Comparison of ENCODE assay signal across 9 cellular contexts in genomic region chr19:39400997-39401548, GRCh38. TPM values are rescaled to one million over a fixed set of nuclear protein-coding genes. Genes with fewer than 3 reads are reported as not detected.
DNase-seq lines count a peak whose midpoint lies in the region; ATAC-seq and TF ChIP-seq lines count a peak whose summit lies in the region.
"Had no signal": no experiment of that assay in that cellular context is flagged by ENCODE, and none has a peak within 500 bp of the region (broad histone marks: within the 10 kb centered on the region; RNA-seq: fewer than 3 reads in every experiment).

No MANE protein-coding gene starts in this region.

- DNase-seq in T-cell (no peak), glutamatergic neuron (no peak), NCI-H526 treated with DMSO at 0.1 percent for 48 hours (lab: John Stamatoyannopoulos, UW) (no peak), GM10266 (ENCODE audit: extremely low spot score) (no peak)
- DNase-seq in stimulated activated naive B cell treated with anti-CD40 and anti-IgM and Interleukin-4, amounts not matched to agents 10 μg/mL and 1 μg/mL and 100 μg/mL, for 72 hours: no peak
- no peak for DNase-seq in stimulated activated CD4-positive, alpha-beta T cell treated with anti-CD3 and anti-CD28 coated beads, Interleukin-12 subunit alpha, Interleukin-12 subunit beta, amount 100 ng/mL, for 4 hours
- DNase-seq: SHP77 had no signal

- ATAC-seq in GM21423 (IDR thresholded peaks at IDR 0.05; ENCODE audit: unreplicated experiment) (peak; percentile 9), T-cell (replicated peaks in 1 of 4) (peak; percentile 0 to 5 (median 3)), HG03342 (IDR thresholded peaks at IDR 0.05; ENCODE audit: unreplicated experiment) (no peak)
- peak; percentile 25 to 29 for ATAC-seq in stimulated activated naive B cell treated with anti-CD40 and anti-IgM and Interleukin-4, amounts not matched to agents 10 μg/mL and 1 μg/mL and 100 μg/mL, for 72 hours (replicated peaks)

- H3K4me3 Mint-ChIP-seq in T-cell (peak overlapping the region; percentile 73 to 97 (median 83)), glutamatergic neuron (ENCODE audit: unreplicated experiment) (peak overlapping the region; percentile 81)
- peak overlapping the region; percentile 67 to 96 for H3K4me3 Mint-ChIP-seq in stimulated activated naive B cell treated with anti-CD40 and anti-IgM and Interleukin-4, amounts not matched to agents 10 μg/mL and 1 μg/mL and 100 μg/mL, for 72 hours

- no peak for TF ChIP-seq CTCF in glutamatergic neuron (IDR thresholded peaks at IDR 0.05; ENCODE audit: partially characterized antibody, unreplicated experiment)
- no peak for TF ChIP-seq CTCF in GM10266 (IDR thresholded peaks at IDR 0.05; ENCODE audit: control insufficient read depth, insufficient read depth, low read depth, missing control alignments)

- peak overlapping the region; percentile 91 to 95 for H3K27ac Mint-ChIP-seq in T-cell
- H3K27ac Mint-ChIP-seq in glutamatergic neuron (ENCODE audit: unreplicated experiment): peak overlapping the region; percentile 74
- peak overlapping the region; percentile 100 for H3K27ac Mint-ChIP-seq in stimulated activated naive B cell treated with anti-CD40 and anti-IgM and Interleukin-4, amounts not matched to agents 10 μg/mL and 1 μg/mL and 100 μg/mL, for 72 hours

- H3K36me3 Mint-ChIP-seq in T-cell (peaks cover 8% of the 10 kb centered on the region), glutamatergic neuron (ENCODE audit: unreplicated experiment) (no peaks in the 10 kb centered on the region)
- peaks cover 16 to 20% of the 10 kb centered on the region in 2 donors for H3K36me3 Mint-ChIP-seq in stimulated activated naive B cell treated with anti-CD40 and anti-IgM and Interleukin-4, amounts not matched to agents 10 μg/mL and 1 μg/mL and 100 μg/mL, for 72 hours

- H3K4me1 Mint-ChIP-seq in T-cell: peaks cover 66 to 75% (median 73%) of the 10 kb centered on the region in 3 donors
- H3K4me1 Mint-ChIP-seq in glutamatergic neuron (ENCODE audit: low read depth, unreplicated experiment): peaks cover 18% of the 10 kb centered on the region
- H3K4me1 Mint-ChIP-seq in stimulated activated naive B cell treated with anti-CD40 and anti-IgM and Interleukin-4, amounts not matched to agents 10 μg/mL and 1 μg/mL and 100 μg/mL, for 72 hours: peaks cover 63 to 92% of the 10 kb centered on the region in 2 donors

- no peaks in the 10 kb centered on the region for H3K9me3 Mint-ChIP-seq in T-cell
- peaks cover 19% of the 10 kb centered on the region for H3K9me3 Mint-ChIP-seq in glutamatergic neuron (ENCODE audit: unreplicated experiment)
- peaks cover 0 to 4% of the 10 kb centered on the region in 2 donors for H3K9me3 Mint-ChIP-seq in stimulated activated naive B cell treated with anti-CD40 and anti-IgM and Interleukin-4, amounts not matched to agents 10 μg/mL and 1 μg/mL and 100 μg/mL, for 72 hours

- H3K27me3 Mint-ChIP-seq in T-cell: no peaks in the 10 kb centered on the region
- H3K27me3 Mint-ChIP-seq in glutamatergic neuron (ENCODE audit: unreplicated experiment): peaks cover 13% of the 10 kb centered on the region
- no peaks in the 10 kb centered on the region for H3K27me3 Mint-ChIP-seq in stimulated activated naive B cell treated with anti-CD40 and anti-IgM and Interleukin-4, amounts not matched to agents 10 μg/mL and 1 μg/mL and 100 μg/mL, for 72 hours

- CTCF ChIA-PET in T-cell (lab: Charles Lee): interaction anchor here in 1 of 2 donors (0.6 to 2.0 kb wide), 6 partner anchors 9 to 1862 kb away, joined by 3 to 29 read pairs (median 4); partner anchors contain the start of genes MED29, PAF1, PLEKHG2 and RPS16

- POLR2A ChIA-PET in T-cell (lab: Charles Lee): interaction anchor here (0.5 to 2.0 kb wide), 10 partner anchors 8 to 98 kb away, joined by 3 to 13 read pairs (median 5); partner anchors contain the start of genes MED29 (in 2 of the 2), RPS16 (in 2 of the 2), DLL3 (in 1 of the 2) and PAF1 (in 1 of the 2)

RNA-seq across cellular contexts. Expression of gene ZFP36, which starts 5.6 kb away (rescaled TPM):
- 1,000 to 10,000 TPM in 1 of 5 donors, 100 to 1,000 TPM in 4; 208 to 1,013 (median 233) TPM for total RNA-seq in T-cell
- 3.1 TPM for total RNA-seq in glutamatergic neuron (ENCODE audit: unreplicated experiment)

RNA-seq across cellular contexts. Expression of gene MED29, which starts 9.9 kb away (rescaled TPM):
- total RNA-seq in T-cell (10 to 100 TPM; 42.0 to 48.7 (median 47.0) TPM), glutamatergic neuron (ENCODE audit: unreplicated experiment) (30.1 TPM)

RNA-seq across cellular contexts. Expression of gene PAF1, which starts 10.2 kb away (rescaled TPM):
- total RNA-seq in T-cell (10 to 100 TPM; 43.0 to 96.1 (median 45.9) TPM), glutamatergic neuron (ENCODE audit: unreplicated experiment) (36.2 TPM)

RNA-seq across cellular contexts. Expression of gene PLEKHG2, which starts 11.4 kb away (rescaled TPM):
- total RNA-seq in T-cell (10 to 100 TPM; 25.2 to 88.1 (median 36.7) TPM), glutamatergic neuron (ENCODE audit: unreplicated experiment) (205 TPM)

RNA-seq across cellular contexts. Expression of gene RPS16, which starts 34.7 kb away (rescaled TPM):
- total RNA-seq in T-cell (1,000 to 10,000 TPM; 3,669 to 4,521 (median 4,268) TPM), glutamatergic neuron (ENCODE audit: unreplicated experiment) (912 TPM)

Comparison
In these comparisons a context has a peak if more than half of its experiments do, and no peak if none do; other contexts are left out.
1. RNA of gene ZFP36, which starts 5.6 kb away (total RNA-seq): 208 to 1,013 TPM in T-cell; 3.1 TPM in glutamatergic neuron (single experiment); every median in the first group is over 10 times any median in the second.
2. Peak in every context shown above with its lines, with median percentiles within 50 percentile points of each other: H3K27ac Mint-ChIP-seq and H3K4me3 Mint-ChIP-seq.